ENCODE assay signal across 1 cellular context in the genomic region with DNA sequence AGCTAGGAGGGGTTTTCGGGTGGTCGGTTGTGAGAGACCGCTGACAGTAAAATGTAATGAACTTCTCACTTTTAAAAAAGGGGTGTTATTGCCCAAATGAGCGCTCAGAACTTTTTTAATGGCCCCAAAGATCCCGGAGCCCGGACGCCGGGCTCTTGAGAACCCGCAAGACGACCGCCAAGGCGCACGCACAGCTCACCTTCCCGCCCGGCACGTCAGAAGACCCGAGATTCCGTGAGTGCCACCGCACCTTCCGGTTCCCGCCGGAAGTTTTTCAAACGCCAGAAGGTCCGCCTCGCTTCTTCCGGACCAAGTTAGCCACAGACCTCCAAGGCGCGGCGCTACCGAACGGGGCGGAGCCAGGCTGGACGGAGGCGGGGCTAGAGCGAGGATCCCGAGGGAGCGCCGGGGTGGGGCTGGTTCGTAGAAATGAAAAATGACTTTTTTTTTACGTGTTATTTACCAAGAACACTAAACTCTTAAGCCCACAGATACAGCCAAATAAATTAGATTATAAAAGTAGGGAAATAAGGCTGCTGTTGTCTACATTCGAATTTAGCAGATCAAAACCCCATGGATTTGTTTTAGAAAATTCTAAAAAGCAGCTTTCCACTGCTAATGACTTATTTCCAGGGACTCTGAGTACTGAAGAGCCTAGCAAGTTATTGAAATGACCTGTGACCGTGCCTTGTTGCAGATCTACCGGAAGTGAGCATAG.
A peak's percentile ranks its signal among the peaks of the same experiment; 100 is the strongest.
TF ChIP-seq lines count a peak whose summit lies in the region.

A gene with protein sequence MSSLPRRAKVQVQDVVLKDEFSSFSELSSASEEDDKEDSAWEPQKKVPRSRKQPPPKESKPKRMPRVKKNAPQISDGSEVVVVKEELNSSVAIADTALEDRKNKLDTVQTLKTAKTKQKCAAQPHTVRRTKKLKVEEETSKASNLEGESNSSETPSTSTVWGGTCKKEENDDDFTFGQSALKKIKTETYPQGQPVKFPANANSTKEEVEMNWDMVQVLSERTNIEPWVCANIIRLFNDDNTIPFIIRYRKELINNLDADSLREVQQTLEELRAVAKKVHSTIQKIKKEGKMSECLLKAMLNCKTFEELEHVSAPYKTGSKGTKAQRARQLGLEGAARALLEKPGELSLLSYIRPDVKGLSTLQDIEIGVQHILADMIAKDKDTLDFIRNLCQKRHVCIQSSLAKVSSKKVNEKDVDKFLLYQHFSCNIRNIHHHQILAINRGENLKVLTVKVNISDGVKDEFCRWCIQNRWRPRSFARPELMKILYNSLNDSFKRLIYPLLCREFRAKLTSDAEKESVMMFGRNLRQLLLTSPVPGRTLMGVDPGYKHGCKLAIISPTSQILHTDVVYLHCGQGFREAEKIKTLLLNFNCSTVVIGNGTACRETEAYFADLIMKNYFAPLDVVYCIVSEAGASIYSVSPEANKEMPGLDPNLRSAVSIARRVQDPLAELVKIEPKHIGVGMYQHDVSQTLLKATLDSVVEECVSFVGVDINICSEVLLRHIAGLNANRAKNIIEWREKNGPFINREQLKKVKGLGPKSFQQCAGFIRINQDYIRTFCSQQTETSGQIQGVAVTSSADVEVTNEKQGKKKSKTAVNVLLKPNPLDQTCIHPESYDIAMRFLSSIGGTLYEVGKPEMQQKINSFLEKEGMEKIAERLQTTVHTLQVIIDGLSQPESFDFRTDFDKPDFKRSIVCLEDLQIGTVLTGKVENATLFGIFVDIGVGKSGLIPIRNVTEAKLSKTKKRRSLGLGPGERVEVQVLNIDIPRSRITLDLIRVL (minus strand): TSS at position 248 of the 718 bp plus-strand sequence. CDS start 5,826 bp downstream, outside the sequence.

TF ChIP-seq in endothelial cell of umbilical vein, 7 proteins besides CTCF, POLR2A, EP300 and RAD21 (continued from another document):
- TF ChIP-seq FOS (IDR thresholded peaks at IDR 0.05; ENCODE audit: borderline replicate concordance, insufficient read depth, low read length) (no peak), POLR2AphosphoS5 (IDR thresholded peaks at IDR 0.05; ENCODE audit: insufficient read depth, low read depth, low read length) (peak; percentile 95)
